ENCODE assay signal across 9 cellular contexts in the genomic region with DNA sequence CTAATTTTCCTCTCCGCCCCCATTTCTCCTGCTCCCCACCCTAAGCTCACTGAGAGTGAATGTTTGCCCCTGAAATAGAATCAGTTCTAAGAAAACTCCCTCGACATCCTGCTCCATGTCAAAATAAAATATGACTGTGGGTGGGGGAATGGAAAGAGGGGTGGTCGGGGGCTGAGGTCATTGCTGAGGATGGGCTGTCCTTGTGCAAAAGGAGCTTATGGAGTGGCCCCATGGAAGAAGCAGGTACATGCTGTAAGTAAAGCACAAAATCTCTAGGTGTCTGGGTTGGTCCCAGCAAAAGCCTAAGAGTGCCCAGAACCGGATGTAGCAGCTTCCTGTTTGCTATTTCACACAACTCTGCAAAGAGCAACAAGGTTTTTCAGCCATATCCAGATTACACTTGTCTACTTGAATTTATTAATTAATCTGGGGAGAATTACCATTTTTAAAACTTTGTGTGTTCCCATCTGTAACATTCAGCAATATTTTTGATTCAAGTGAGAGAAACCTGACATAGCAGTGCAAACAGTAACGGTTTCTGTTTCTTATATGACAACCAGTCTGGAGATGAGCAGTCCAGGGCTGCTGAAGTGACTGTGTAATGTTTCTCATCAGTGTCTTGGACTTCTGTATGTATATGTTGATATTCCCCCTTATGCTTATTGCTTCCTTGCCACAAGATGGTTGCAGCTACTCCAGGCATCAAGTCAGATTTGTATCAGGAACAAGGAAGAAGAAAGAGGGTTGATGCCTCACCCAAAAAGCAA. TPM values are rescaled to one million over a fixed set of nuclear protein-coding genes. Genes with fewer than 3 reads are reported as not detected.
DNase-seq lines count a peak whose midpoint lies in the region; ATAC-seq, FAIRE-seq and TF ChIP-seq lines count a peak whose summit lies in the region.
"Had no signal": no experiment of that assay in that cellular context is flagged by ENCODE, and none has a peak within 500 bp of the region (broad histone marks: within the 10 kb centered on the region; RNA-seq: fewer than 3 reads in every experiment).

No MANE protein-coding gene starts in this region.

- H3K4me1 Mint-ChIP-seq in activated CD8-positive, alpha-beta memory T cell treated with anti-CD3 and anti-CD28 coated beads, Interleukin-2, amount 10 ng/mL, durations not matched to agents 7 days and 5 days, result peaks cover 92% of the 10 kb centered on the region
- H3K4me1 Mint-ChIP-seq in stimulated activated naive CD8-positive, alpha-beta T cell treated with anti-CD3 and anti-CD28 coated beads, Interleukin-15, amount 100 ng/mL, for 72 hours, result peaks cover 96% of the 10 kb centered on the region

- H3K4me3 ChIP-seq in right lobe of liver, result no peak overlapping the region
- no peak overlapping the region for H3K4me3 ChIP-seq in HepG2 (replicated peaks in 1 of 3; ENCODE audit: insufficient read depth in 1 of 3, low read depth in 2 of 3, low read length in 3 of 3)
- H3K4me3 ChIP-seq in aorta (ENCODE audit: low read length in 2 of 2), result no peak overlapping the region
- H3K4me3 ChIP-seq in colonic mucosa, result no peak overlapping the region

- POLR2A ChIA-PET in HepG2 (lab: Yijun Ruan, JAX), result no interaction called here

- ATAC-seq in right lobe of liver (peak; percentile 31 to 47 (median 42)), HepG2 (no peak), HG03175 (IDR thresholded peaks at IDR 0.05; ENCODE audit: unreplicated experiment) (peak; percentile 60), aorta (ENCODE audit: low FRiP score) (no peak)
- peak; percentile 63 for ATAC-seq in activated CD8-positive, alpha-beta memory T cell treated with anti-CD3 and anti-CD28 coated beads, Interleukin-2, amount 10 ng/mL, durations not matched to agents 7 days and 5 days
- peak; percentile 60 for ATAC-seq in stimulated activated naive CD8-positive, alpha-beta T cell treated with anti-CD3 and anti-CD28 coated beads, Interleukin-15, amount 100 ng/mL, for 72 hours

- H3K27ac Mint-ChIP-seq in activated CD8-positive, alpha-beta memory T cell treated with anti-CD3 and anti-CD28 coated beads, Interleukin-2, amount 10 ng/mL, durations not matched to agents 7 days and 5 days, result peak overlapping the region; percentile 100
- H3K27ac Mint-ChIP-seq in stimulated activated naive CD8-positive, alpha-beta T cell treated with anti-CD3 and anti-CD28 coated beads, Interleukin-15, amount 100 ng/mL, for 72 hours, result peak overlapping the region; percentile 98 to 99

- CTCF ChIA-PET in HepG2 (lab: Yijun Ruan, JAX; ENCODE audit: low intra/inter-chr PET ratio, low total read pairs), result no interaction called here
- CTCF ChIA-PET in activated CD8-positive, alpha-beta memory T cell treated with anti-CD3 and anti-CD28 coated beads, Interleukin-2, amount 10 ng/mL, durations not matched to agents 7 days and 5 days (lab: Charles Lee), result interaction anchor here (1.0 to 5.1 kb wide), 13 partner anchors 9 to 238 kb away, joined by 3 to 62 read pairs (median 5); a partner anchor contains a TSS

- in situ Hi-C loops in HepG2 (cut with HindIII; ENCODE audit: extremely low pct_ligation_motif_present, low pct_unique_long_range_greater_than_20kb), result no loop called here

- no peaks in the 10 kb centered on the region for H3K9me3 ChIP-seq in right lobe of liver
- no peaks in the 10 kb centered on the region for H3K9me3 ChIP-seq in HepG2 (ENCODE audit: low read length)
- H3K9me3 ChIP-seq in aorta (ENCODE audit: control insufficient read depth, low read length), result no peaks in the 10 kb centered on the region
- no peaks in the 10 kb centered on the region for H3K9me3 ChIP-seq in colonic mucosa

- intact Hi-C loops in right lobe of liver (cut with DNase I), result no loop called here
- intact Hi-C loops in HepG2 (cut with micrococcal nuclease; ENCODE audit: unreplicated experiment), result no loop called here
- intact Hi-C loops in aorta (cut with DNase I), result no loop called here
- intact Hi-C loops in colonic mucosa (cut with DNase I), result loop anchor here (10.0 kb wide), 1 partner anchor 190 kb away; no protein-coding TSS in a partner anchor

- H3K36me3 ChIP-seq in right lobe of liver (no peaks in the 10 kb centered on the region), HepG2 (replicated peaks in 1 of 2; ENCODE audit: control insufficient read depth in 1 of 2, insufficient read depth in 2 of 2, low read length in 2 of 2) (no peaks in the 10 kb centered on the region), aorta (ENCODE audit: control insufficient read depth in 1 of 2, insufficient read depth in 2 of 2, low read length in 1 of 2) (no peaks in the 10 kb centered on the region), colonic mucosa (no peaks in the 10 kb centered on the region)

- no peak for TF ChIP-seq RAD21 in HepG2 (CRISPR knock-in tag; IDR thresholded peaks at IDR 0.05)

- H3K4me2 ChIP-seq in HepG2 (ENCODE audit: low read depth, low read length), result no peak overlapping the region

- DNase-seq in right lobe of liver (no peak), HepG2 (ENCODE audit: low spot score) (no peak), aorta (no peak), colonic mucosa (no peak), NCI-H345 (lab: John Stamatoyannopoulos, UW) (no peak)
- DNase-seq in activated CD8-positive, alpha-beta memory T cell treated with anti-CD3 and anti-CD28 coated beads, Interleukin-2, amount 10 ng/mL, durations not matched to agents 7 days and 5 days, result peak; percentile 80
- DNase-seq in stimulated activated naive CD8-positive, alpha-beta T cell treated with anti-CD3 and anti-CD28 coated beads, Interleukin-15, amount 100 ng/mL, for 72 hours, result peak; percentile 58 to 76

- BruUV-seq in HepG2 (replicated peaks; lab: Mats Ljungman, UMichigan), result no TSS peak

- H2AFZ ChIP-seq in HepG2 (ENCODE audit: low read length), result no peak overlapping the region

- H3K27ac ChIP-seq in right lobe of liver, result peak overlapping the region in 1 of 3 donors; percentile 1
- no peak overlapping the region for H3K27ac ChIP-seq in HepG2 (ENCODE audit: extremely low read length, insufficient read depth, low read length)
- H3K27ac ChIP-seq in aorta (ENCODE audit: low read depth in 1 of 2, low read length in 2 of 2), result no peak overlapping the region
- no peak overlapping the region for H3K27ac ChIP-seq in colonic mucosa
- H3K27ac ChIP-seq: C4-2B had no signal

- TF ChIP-seq POLR2A in right lobe of liver (IDR thresholded peaks at IDR 0.05) (no peak), HepG2 (IDR thresholded peaks at IDR 0.05; ENCODE audit: insufficient read depth in 1 of 2, low read depth in 2 of 2, low read length in 2 of 2) (no peak)

- no peak for TF ChIP-seq CTCF in right lobe of liver (IDR thresholded peaks at IDR 0.05)
- TF ChIP-seq CTCF in HepG2 (CRISPR knock-in tag; IDR thresholded peaks at IDR 0.05), result no peak
- no peak for TF ChIP-seq CTCF in colonic mucosa (IDR thresholded peaks at IDR 0.05)

- peaks cover 23% of the 10 kb centered on the region for H3K36me3 Mint-ChIP-seq in activated CD8-positive, alpha-beta memory T cell treated with anti-CD3 and anti-CD28 coated beads, Interleukin-2, amount 10 ng/mL, durations not matched to agents 7 days and 5 days

- H3K9ac ChIP-seq in HepG2 (ENCODE audit: insufficient read depth, low read depth, low read length), result no peak overlapping the region
- H3K9ac ChIP-seq in colonic mucosa (ENCODE audit: low read depth in 2 of 2, low read length in 2 of 2), result no peak overlapping the region

- H3K4me3 Mint-ChIP-seq in activated CD8-positive, alpha-beta memory T cell treated with anti-CD3 and anti-CD28 coated beads, Interleukin-2, amount 10 ng/mL, durations not matched to agents 7 days and 5 days, result peak overlapping the region; percentile 74
- H3K4me3 Mint-ChIP-seq in stimulated activated naive CD8-positive, alpha-beta T cell treated with anti-CD3 and anti-CD28 coated beads, Interleukin-15, amount 100 ng/mL, for 72 hours, result peak overlapping the region; percentile 73 to 88

- no peaks in the 10 kb centered on the region for H3K9me3 Mint-ChIP-seq in activated CD8-positive, alpha-beta memory T cell treated with anti-CD3 and anti-CD28 coated beads, Interleukin-2, amount 10 ng/mL, durations not matched to agents 7 days and 5 days (ENCODE audit: low read depth)
- no peaks in the 10 kb centered on the region for H3K9me3 Mint-ChIP-seq in stimulated activated naive CD8-positive, alpha-beta T cell treated with anti-CD3 and anti-CD28 coated beads, Interleukin-15, amount 100 ng/mL, for 72 hours

- H3K27me3 ChIP-seq in right lobe of liver (no peaks in the 10 kb centered on the region), HepG2 (ENCODE audit: control insufficient read depth in 1 of 2, insufficient read depth in 2 of 2, low read length in 2 of 2) (peaks cover 0 to 16% of the 10 kb centered on the region in 2 experiments; a peak in 4 of 5 replicates), aorta (ENCODE audit: control insufficient read depth in 1 of 2, insufficient read depth in 2 of 2, low read length in 1 of 2) (no peaks in the 10 kb centered on the region), colonic mucosa (no peaks in the 10 kb centered on the region)

- H3K4me1 ChIP-seq in right lobe of liver (peaks cover 0 to 4% (median 0%) of the 10 kb centered on the region in 4 donors), HepG2 (ENCODE audit: insufficient read depth, low read length) (peaks cover 6% of the 10 kb centered on the region), aorta (ENCODE audit: control insufficient read depth in 1 of 2, insufficient read depth in 2 of 2, low read length in 2 of 2) (no peaks in the 10 kb centered on the region), colonic mucosa (no peaks in the 10 kb centered on the region)

- no peaks in the 10 kb centered on the region for H4K20me1 ChIP-seq in HepG2 (ENCODE audit: insufficient read depth, low read length)

- H3K79me2 ChIP-seq in HepG2 (ENCODE audit: insufficient read depth, low read length), result no peaks in the 10 kb centered on the region

- 21% methylated on average over 5 of the region's 5 CpGs for WGBS in right lobe of liver (ENCODE audit: insufficient coverage, low coverage, low lambda C conversion rate, missing lambda C conversion rate)
- 9% methylated on average over 5 of the region's 5 CpGs for WGBS in HepG2 (ENCODE audit: low lambda C conversion rate)
- WGBS in aorta, 2 donors, result 27 to 36% methylated on average over 5 of the region's 5 CpGs

- H3K27me3 Mint-ChIP-seq in activated CD8-positive, alpha-beta memory T cell treated with anti-CD3 and anti-CD28 coated beads, Interleukin-2, amount 10 ng/mL, durations not matched to agents 7 days and 5 days, result no peaks in the 10 kb centered on the region
- H3K27me3 Mint-ChIP-seq in stimulated activated naive CD8-positive, alpha-beta T cell treated with anti-CD3 and anti-CD28 coated beads, Interleukin-15, amount 100 ng/mL, for 72 hours, result no peaks in the 10 kb centered on the region

- no peak for FAIRE-seq in HepG2 (lab: Jason Lieb, UNC)

- TF ChIP-seq EP300 in HepG2 (IDR thresholded peaks at IDR 0.05; ENCODE audit: low read depth in 2 of 2, low read length in 2 of 2) (no peak), HepG2 (CRISPR knock-in tag; IDR thresholded peaks at IDR 0.05; ENCODE audit: borderline replicate concordance) (no peak)

RNA-seq across cellular contexts. Expression of a gene that starts 40.4 kb away (rescaled TPM):
- total RNA-seq in right lobe of liver (under 1 TPM in 4 of 6 experiments, not detected in 2; 0.66 to 0.88 (median 0.78) TPM), HepG2 (2016; rRNA removed; fragmentation: Illumina TruSeq; extraction: Trizol) (not detected in 2 replicates), aorta (1 to 10 TPM; 1.6 to 3.0 TPM), colonic mucosa (1 to 10 TPM; 1.1 to 3.0 TPM)
- not detected in 2 replicates for total RNA-seq in HepG2 (2016; cell fraction: cytosol; rRNA removed; fragmentation: Illumina TruSeq; extraction: Trizol; ENCODE audit: low read depth)
- not detected in 2 replicates for total RNA-seq in HepG2 (2016; cell fraction: insoluble cytoplasmic fraction; rRNA removed; fragmentation: Illumina TruSeq; extraction: Trizol)
- not detected in 2 replicates for total RNA-seq in HepG2 (2016; cell fraction: membrane; rRNA removed; fragmentation: Illumina TruSeq; extraction: Trizol)
- not detected in 2 replicates for total RNA-seq in HepG2 (2016; cell fraction: nucleus; rRNA removed; fragmentation: Illumina TruSeq; extraction: Trizol)
- polyA plus RNA-seq in HepG2 (2011; rRNA removed) (0.10 and 0.12 TPM in 2 replicates), aorta (1 to 10 TPM in 1 of 2 donors, under 1 TPM in 1; 0.54 to 2.6 TPM)
- 0.07 and 0.13 TPM in 2 replicates for polyA plus RNA-seq in HepG2 (2011; cell fraction: cytosol; rRNA removed)
- not detected in 2 replicates for polyA plus RNA-seq in HepG2 (2011; cell fraction: nucleus; rRNA removed)
- polyA plus RNA-seq in HepG2 (2012), result not detected in 2 replicates
- polyA plus RNA-seq in HepG2 (2016; cell fraction: cytosol; fragmentation: Illumina TruSeq; extraction: Trizol; ENCODE audit: low read depth), result not detected in 2 replicates
- polyA plus RNA-seq in HepG2 (2016; cell fraction: insoluble cytoplasmic fraction; fragmentation: Illumina TruSeq; extraction: Trizol; ENCODE audit: low read depth), result not detected in 2 replicates
- not detected in 2 replicates for polyA plus RNA-seq in HepG2 (2016; cell fraction: membrane; fragmentation: Illumina TruSeq; extraction: Trizol; ENCODE audit: low read depth)
- polyA plus RNA-seq in HepG2 (2016; cell fraction: nucleus; fragmentation: Illumina TruSeq; extraction: Trizol; ENCODE audit: insufficient read depth, low read depth), result not detected in 2 replicates
- polyA minus RNA-seq in HepG2 (2011; rRNA and poly(A)+ RNA removed; ENCODE audit: low replicate concordance), result not detected in 2 replicates
- polyA minus RNA-seq in HepG2 (2011; cell fraction: cytosol; rRNA and poly(A)+ RNA removed), result not detected in 2 replicates
- not detected in 2 replicates for polyA minus RNA-seq in HepG2 (2011; cell fraction: nucleus; rRNA and poly(A)+ RNA removed)
- 1,000 to 10,000 TPM; 1,034 to 2,662 TPM for total RNA-seq in activated CD8-positive, alpha-beta memory T cell treated with anti-CD3 and anti-CD28 coated beads, Interleukin-2, amount 10 ng/mL, durations not matched to agents 7 days and 5 days

Comparison
In these comparisons a context has a peak if more than half of its experiments do, and no peak if none do; other contexts are left out.
1. ATAC-seq: peak in right lobe of liver (4 of 4), HG03175 (single experiment), activated CD8-positive, alpha-beta memory T cell treated with anti-CD3 and anti-CD28 coated beads, Interleukin-2, amount 10 ng/mL, durations not matched to agents 7 days and 5 days (single experiment) and stimulated activated naive CD8-positive, alpha-beta T cell treated with anti-CD3 and anti-CD28 coated beads, Interleukin-15, amount 100 ng/mL, for 72 hours (single experiment); none in HepG2 (single experiment) and aorta (single experiment).
2. DNase-seq: peak in activated CD8-positive, alpha-beta memory T cell treated with anti-CD3 and anti-CD28 coated beads, Interleukin-2, amount 10 ng/mL, durations not matched to agents 7 days and 5 days (single experiment) and stimulated activated naive CD8-positive, alpha-beta T cell treated with anti-CD3 and anti-CD28 coated beads, Interleukin-15, amount 100 ng/mL, for 72 hours (2 of 2); none in right lobe of liver (0 of 3), HepG2 (single experiment), aorta (0 of 2), colonic mucosa (single experiment) and NCI-H345 (single experiment).
3. RNA of a gene that starts 40.4 kb away (total RNA-seq): 1,034 to 2,662 TPM in activated CD8-positive, alpha-beta memory T cell treated with anti-CD3 and anti-CD28 coated beads, Interleukin-2, amount 10 ng/mL, durations not matched to agents 7 days and 5 days; 1.6 to 3.0 TPM in aorta, 1.1 to 3.0 TPM in colonic mucosa, 0.66 to 0.88 TPM in right lobe of liver and not detected in HepG2; every median in the first group is over 100 times any median in the second.